ENCODE assay signal across 8 cellular contexts in the genomic region with DNA sequence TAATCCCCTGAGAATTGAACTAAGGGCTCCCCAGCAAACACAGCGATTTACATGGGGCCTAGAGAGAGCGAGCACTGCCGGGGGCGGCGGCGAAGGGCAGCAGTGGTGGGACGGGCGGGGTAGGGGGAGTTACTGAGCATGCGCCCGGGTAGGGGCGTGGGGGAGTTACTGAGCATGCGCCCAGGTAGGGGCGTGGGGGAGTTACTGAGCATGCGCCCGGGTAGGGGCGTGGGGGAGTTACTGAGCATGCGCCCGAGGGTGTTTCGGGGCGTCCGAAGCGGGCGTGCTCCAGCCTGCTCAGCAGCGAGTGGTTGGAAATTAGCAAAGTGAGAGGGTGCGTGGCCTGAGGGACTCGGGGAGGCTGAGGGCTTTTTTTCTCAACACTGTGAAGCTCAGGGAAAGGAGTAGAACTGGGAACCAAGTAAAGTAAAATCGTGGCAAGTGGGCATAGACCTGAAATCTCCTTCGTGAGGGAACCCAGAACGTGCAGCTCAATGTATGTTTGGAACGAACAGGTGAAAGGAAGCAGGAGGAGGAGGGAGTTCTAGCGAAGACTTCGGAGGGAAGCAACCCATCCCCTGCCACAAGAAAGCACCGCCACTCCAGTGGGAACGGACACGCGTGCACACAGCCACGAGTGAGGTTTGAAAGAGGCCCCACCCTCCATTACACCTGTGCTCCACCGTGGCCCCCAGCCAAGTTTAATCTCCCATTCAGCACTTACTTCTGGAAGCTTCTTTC. TPM values are rescaled to one million over a fixed set of nuclear protein-coding genes. Genes with fewer than 3 reads are reported as not detected.
DNase-seq lines count a peak whose midpoint lies in the region; ATAC-seq and TF ChIP-seq lines count a peak whose summit lies in the region.

No MANE protein-coding gene starts in this region.

- DNase-seq in Ammon's horn (ENCODE audit: low spot score) = peak; percentile 86
- DNase-seq in NCI-H460 (ENCODE audit: extremely low read depth, low read depth) = peak; percentile 68
- peak; percentile 87 for DNase-seq in activated CD4-positive, alpha-beta T cell treated with anti-CD3 and anti-CD28 coated beads for 48 hours
- peak; percentile 83 for DNase-seq in coronary artery (ENCODE audit: low spot score)
- DNase-seq in left lobe of liver (ENCODE audit: low spot score) = peak; percentile 86
- DNase-seq in stimulated activated CD4-positive, alpha-beta T cell treated with anti-CD3 and anti-CD28 coated beads, Interleukin-2, amount 100 ng/mL, for 24 hours = peak; percentile 82 to 89

- no peak for TF ChIP-seq CTCF in coronary artery (IDR thresholded peaks at IDR 0.05)

- peak; percentile 83 for TF ChIP-seq POLR2A in GM19193 (IDR thresholded peaks at IDR 0.05; ENCODE audit: extremely low read depth, insufficient read depth, insufficient read length)

- peak overlapping the region in 1 of 2 donors; percentile 73 for H3K27ac ChIP-seq in coronary artery

- ATAC-seq in HG03432 (IDR thresholded peaks at IDR 0.05; ENCODE audit: unreplicated experiment) = peak; percentile 92
- ATAC-seq in left lobe of liver = peak; percentile 85

- H3K4me3 ChIP-seq in coronary artery = peak overlapping the region; percentile 72

RNA-seq across cellular contexts. Expression of a gene that starts 34.3 kb away (rescaled TPM):
- 10.8 and 12.6 TPM in 2 replicates for total RNA-seq in NCI-H460 (2014; rRNA removed; shearing (Covaris generic))
- polyA plus RNA-seq in NCI-H460 (2014; cell fraction: nucleus; rRNA removed) = 19.6 and 24.4 TPM in 2 replicates
- 66.4 TPM for total RNA-seq in left lobe of liver
